ENCODE assay signal across 17 cellular contexts in genomic region chr16:87784812-87785211, GRCh38. TPM values are rescaled to one million over a fixed set of nuclear protein-coding genes. Genes with fewer than 3 reads are reported as not detected.
DNase-seq lines count a peak whose midpoint lies in the region; ATAC-seq and TF ChIP-seq lines count a peak whose summit lies in the region.
"Had no signal": no experiment of that assay in that cellular context is flagged by ENCODE, and none has a peak within 500 bp of the region (broad histone marks: within the 10 kb centered on the region; RNA-seq: fewer than 3 reads in every experiment).

No MANE protein-coding gene starts in this region.

- H3K79me2 ChIP-seq in smooth muscle cell (ENCODE audit: low read depth), result no peaks in the 10 kb centered on the region

- peaks cover 3% of the 10 kb centered on the region for H3K27me3 Mint-ChIP-seq in activated naive CD8-positive, alpha-beta T cell treated with anti-CD3 and anti-CD28 coated beads, Interleukin-2, amount 10 ng/mL, durations not matched to agents 7 days and 5 days
- no peaks in the 10 kb centered on the region for H3K27me3 Mint-ChIP-seq in activated naive CD8-positive, alpha-beta T cell treated with anti-CD3 and anti-CD28 coated beads for 36 hours
- H3K27me3 Mint-ChIP-seq in natural killer cell treated with Interleukin-12 subunit alpha and Interleukin-12 subunit beta and Interleukin-15 and Interleukin-18, amount 100 ng/mL, for 72 hours, result no peaks in the 10 kb centered on the region
- H3K27me3 Mint-ChIP-seq: CD4-positive, alpha-beta memory T cell had no signal

- TF ChIP-seq POLR2A in adrenal gland (IDR thresholded peaks at IDR 0.05), result no peak

- 38 to 48% (median 42%) methylated on average over 7 to 10 of the region's 10 CpGs for WGBS in adrenal gland, 4 donors
- WGBS in smooth muscle cell (ENCODE audit: low lambda C conversion rate), result 29% methylated on average over 10 of the region's 10 CpGs

- intact Hi-C loops in adrenal gland (cut with DNase I), result no loop called here
- intact Hi-C loops in posterior vena cava (cut with DNase I), result loop anchor here in 1 of 2 donors (5.0 kb wide), 1 partner anchor 87 kb away; no protein-coding TSS in a partner anchor

- peak overlapping the region; percentile 34 for H3K27ac Mint-ChIP-seq in activated naive CD8-positive, alpha-beta T cell treated with anti-CD3 and anti-CD28 coated beads, Interleukin-2, amount 10 ng/mL, durations not matched to agents 7 days and 5 days
- H3K27ac Mint-ChIP-seq in activated naive CD8-positive, alpha-beta T cell treated with anti-CD3 and anti-CD28 coated beads for 36 hours, result no peak overlapping the region
- no peak overlapping the region for H3K27ac Mint-ChIP-seq in natural killer cell treated with Interleukin-12 subunit alpha and Interleukin-12 subunit beta and Interleukin-15 and Interleukin-18, amount 100 ng/mL, for 72 hours
- H3K27ac Mint-ChIP-seq: activated naive CD4-positive, alpha-beta T cell treated with anti-CD3 and anti-CD28 coated beads for 36 hours; CD4-positive, alpha-beta memory T cell had no signal

- H3K4me2 ChIP-seq in smooth muscle cell, result no peak overlapping the region

- H3F3A ChIP-seq in smooth muscle cell (ENCODE audit: low read depth), result peaks cover 14% of the 10 kb centered on the region

- DNase-seq in activated naive CD8-positive, alpha-beta T cell treated with anti-CD3 and anti-CD28 coated beads, Interleukin-2, amount 10 ng/mL, durations not matched to agents 7 days and 5 days, result no peak
- DNase-seq in activated naive CD8-positive, alpha-beta T cell treated with anti-CD3 and anti-CD28 coated beads for 36 hours, result no peak
- DNase-seq in adrenal gland (peak in 6 of 7 donors; percentile 29 to 75 (median 64)), kidney tubule cell (ENCODE audit: low spot score) (peak; percentile 75), smooth muscle cell (lab: John Stamatoyannopoulos, UW; ENCODE audit: unreplicated experiment) (no peak), posterior vena cava (ENCODE audit: low spot score) (no peak), activated gamma-delta T cell treated with Interleukin-2 at 50 U/mL for 16 hours (no peak)
- DNase-seq in natural killer cell treated with Interleukin-12 subunit alpha and Interleukin-12 subunit beta and Interleukin-15 and Interleukin-18, amount 100 ng/mL, for 72 hours (ENCODE audit: low spot score), result no peak
- DNase-seq: activated CD8-positive, alpha-beta memory T cell treated with anti-CD3 and anti-CD28 coated beads, Interleukin-2, amount 50 U/mL, for 48 hours; activated naive CD4-positive, alpha-beta T cell treated with anti-CD3 and anti-CD28 coated beads for 36 hours; CD4-positive, alpha-beta memory T cell; effector CD8-positive, alpha-beta T cell; SHP77 treated with DMSO at 0.1 percent for 48 hours; sigmoid colon; stimulated activated CD4-positive, alpha-beta T cell treated with anti-CD3 and anti-CD28 coated beads, Interleukin-4, amount 100 ng/mL, for 24 hours; thyroid gland had no signal

- H3K9ac ChIP-seq in smooth muscle cell (ENCODE audit: low read depth), result no peak overlapping the region

- no peak overlapping the region for H3K27ac ChIP-seq in adrenal gland
- no peak overlapping the region for H3K27ac ChIP-seq in smooth muscle cell (ENCODE audit: low read depth)
- H3K27ac ChIP-seq: 22Rv1, sigmoid colon, thyroid gland had no signal

- no peak overlapping the region for H3K4me3 Mint-ChIP-seq in activated naive CD8-positive, alpha-beta T cell treated with anti-CD3 and anti-CD28 coated beads, Interleukin-2, amount 10 ng/mL, durations not matched to agents 7 days and 5 days
- no peak overlapping the region for H3K4me3 Mint-ChIP-seq in activated naive CD8-positive, alpha-beta T cell treated with anti-CD3 and anti-CD28 coated beads for 36 hours
- H3K4me3 Mint-ChIP-seq in natural killer cell treated with Interleukin-12 subunit alpha and Interleukin-12 subunit beta and Interleukin-15 and Interleukin-18, amount 100 ng/mL, for 72 hours, result no peak overlapping the region
- H3K4me3 Mint-ChIP-seq: activated naive CD4-positive, alpha-beta T cell treated with anti-CD3 and anti-CD28 coated beads for 36 hours; CD4-positive, alpha-beta memory T cell had no signal

- no peaks in the 10 kb centered on the region for H3K4me1 ChIP-seq in adrenal gland (replicated peaks in 1 of 2)
- H3K4me1 ChIP-seq in smooth muscle cell (ENCODE audit: low read depth), result no peaks in the 10 kb centered on the region

- H3K4me1 Mint-ChIP-seq in activated naive CD8-positive, alpha-beta T cell treated with anti-CD3 and anti-CD28 coated beads, Interleukin-2, amount 10 ng/mL, durations not matched to agents 7 days and 5 days, result peaks cover 21% of the 10 kb centered on the region
- H3K4me1 Mint-ChIP-seq in activated naive CD8-positive, alpha-beta T cell treated with anti-CD3 and anti-CD28 coated beads for 36 hours, result peaks cover 19% of the 10 kb centered on the region
- peaks cover 15 to 16% of the 10 kb centered on the region in 2 donors for H3K4me1 Mint-ChIP-seq in natural killer cell treated with Interleukin-12 subunit alpha and Interleukin-12 subunit beta and Interleukin-15 and Interleukin-18, amount 100 ng/mL, for 72 hours (ENCODE audit: low read depth in 2 of 2)

- H3K27me3 ChIP-seq in adrenal gland (no peaks in the 10 kb centered on the region), smooth muscle cell (ENCODE audit: low read depth) (no peaks in the 10 kb centered on the region)
- H3K27me3 ChIP-seq: sigmoid colon, thyroid gland had no signal

- POLR2A ChIA-PET in activated naive CD8-positive, alpha-beta T cell treated with anti-CD3 and anti-CD28 coated beads, Interleukin-2, amount 10 ng/mL, durations not matched to agents 7 days and 5 days (lab: Charles Lee), result no interaction called here

- H3K4me3 ChIP-seq in adrenal gland (no peak overlapping the region), smooth muscle cell (no peak overlapping the region)
- H3K4me3 ChIP-seq: sigmoid colon, thyroid gland had no signal

- no peak for ATAC-seq in activated naive CD8-positive, alpha-beta T cell treated with anti-CD3 and anti-CD28 coated beads, Interleukin-2, amount 10 ng/mL, durations not matched to agents 7 days and 5 days (ENCODE audit: low read depth)
- no peak for ATAC-seq in natural killer cell treated with Interleukin-12 subunit alpha and Interleukin-12 subunit beta and Interleukin-15 and Interleukin-18, amount 100 ng/mL, for 72 hours

- H3K36me3 ChIP-seq in adrenal gland (replicated peaks in 1 of 2), result no peaks in the 10 kb centered on the region
- no peaks in the 10 kb centered on the region for H3K36me3 ChIP-seq in smooth muscle cell (ENCODE audit: low read depth)
- H3K36me3 ChIP-seq: sigmoid colon, thyroid gland had no signal

- H3K9me3 ChIP-seq in adrenal gland (replicated peaks in 1 of 3), result no peaks in the 10 kb centered on the region
- no peaks in the 10 kb centered on the region for H3K9me3 ChIP-seq in smooth muscle cell (replicated peaks; ENCODE audit: low read depth)
- H3K9me3 ChIP-seq: sigmoid colon, thyroid gland had no signal

- H3K36me3 Mint-ChIP-seq in activated naive CD8-positive, alpha-beta T cell treated with anti-CD3 and anti-CD28 coated beads, Interleukin-2, amount 10 ng/mL, durations not matched to agents 7 days and 5 days, result no peaks in the 10 kb centered on the region
- H3K36me3 Mint-ChIP-seq in activated naive CD8-positive, alpha-beta T cell treated with anti-CD3 and anti-CD28 coated beads for 36 hours, result peaks cover 2% of the 10 kb centered on the region
- H3K36me3 Mint-ChIP-seq in natural killer cell treated with Interleukin-12 subunit alpha and Interleukin-12 subunit beta and Interleukin-15 and Interleukin-18, amount 100 ng/mL, for 72 hours, result no peaks in the 10 kb centered on the region
- H3K36me3 Mint-ChIP-seq: CD4-positive, alpha-beta memory T cell had no signal

- H3K9me3 Mint-ChIP-seq in activated naive CD8-positive, alpha-beta T cell treated with anti-CD3 and anti-CD28 coated beads, Interleukin-2, amount 10 ng/mL, durations not matched to agents 7 days and 5 days, result no peaks in the 10 kb centered on the region
- no peaks in the 10 kb centered on the region for H3K9me3 Mint-ChIP-seq in activated naive CD8-positive, alpha-beta T cell treated with anti-CD3 and anti-CD28 coated beads for 36 hours
- no peaks in the 10 kb centered on the region for H3K9me3 Mint-ChIP-seq in natural killer cell treated with Interleukin-12 subunit alpha and Interleukin-12 subunit beta and Interleukin-15 and Interleukin-18, amount 100 ng/mL, for 72 hours
- H3K9me3 Mint-ChIP-seq: activated naive CD4-positive, alpha-beta T cell treated with anti-CD3 and anti-CD28 coated beads for 36 hours had no signal

- TF ChIP-seq CTCF in adrenal gland (IDR thresholded peaks at IDR 0.05) (no peak), smooth muscle cell (IDR thresholded peaks at IDR 0.05; ENCODE audit: borderline replicate concordance, insufficient read depth, poor library complexity, severe bottlenecking) (no peak)

- H2AFZ ChIP-seq in smooth muscle cell (ENCODE audit: low read depth), result peak overlapping the region; percentile 13

- H4K20me1 ChIP-seq in smooth muscle cell (ENCODE audit: low read depth), result no peaks in the 10 kb centered on the region

RNA-seq across cellular contexts. Expression of gene KLHDC4, which starts 19.0 kb away (rescaled TPM):
- 100 to 1,000 TPM in 1 of 2 experiments, 10 to 100 TPM in 1; 99.4 to 105 TPM for total RNA-seq in activated naive CD8-positive, alpha-beta T cell treated with anti-CD3 and anti-CD28 coated beads, Interleukin-2, amount 10 ng/mL, durations not matched to agents 7 days and 5 days
- 10 to 100 TPM; 75.7 to 77.5 TPM for total RNA-seq in activated naive CD8-positive, alpha-beta T cell treated with anti-CD3 and anti-CD28 coated beads for 36 hours
- total RNA-seq in adrenal gland (10 to 100 TPM; 15.4 to 40.1 (median 26.4) TPM), smooth muscle cell (6.4 and 6.7 TPM in 2 replicates), posterior vena cava (10 to 100 TPM; 19.8 to 21.9 TPM)
- polyA plus RNA-seq in adrenal gland (10 to 100 TPM; 15.4 to 94.0 (median 64.8) TPM), smooth muscle cell (6.0 and 10.1 TPM in 2 replicates)
- total RNA-seq in natural killer cell treated with Interleukin-12 subunit alpha and Interleukin-12 subunit beta and Interleukin-15 and Interleukin-18, amount 100 ng/mL, for 72 hours, result 100 to 1,000 TPM in 1 of 2 donors, 10 to 100 TPM in 1; 71.0 to 188 TPM

Comparison
In these comparisons a context has a peak if more than half of its experiments do, and no peak if none do; other contexts are left out.
1. DNase-seq: peak in adrenal gland (6 of 7) and kidney tubule cell (single experiment); none in activated naive CD8-positive, alpha-beta T cell treated with anti-CD3 and anti-CD28 coated beads, Interleukin-2, amount 10 ng/mL, durations not matched to agents 7 days and 5 days (single experiment), activated naive CD8-positive, alpha-beta T cell treated with anti-CD3 and anti-CD28 coated beads for 36 hours (single experiment), smooth muscle cell (single experiment), posterior vena cava (single experiment), natural killer cell treated with Interleukin-12 subunit alpha and Interleukin-12 subunit beta and Interleukin-15 and Interleukin-18, amount 100 ng/mL, for 72 hours (single experiment) and activated gamma-delta T cell treated with Interleukin-2 at 50 U/mL for 16 hours (single experiment).